ENCODE assay signal across 19 cellular contexts in genomic region chr7:44599222-44599621, GRCh38. TPM values are rescaled to one million over a fixed set of nuclear protein-coding genes. Genes with fewer than 3 reads are reported as not detected.
A peak's percentile ranks its signal among the peaks of the same experiment; 100 is the strongest.
DNase-seq lines count a peak whose midpoint lies in the region; ATAC-seq and TF ChIP-seq lines count a peak whose summit lies in the region.
"Had no signal": no experiment of that assay in that cellular context is flagged by ENCODE, and none has a peak within 500 bp of the region (broad histone marks: within the 10 kb centered on the region; RNA-seq: fewer than 3 reads in every experiment).

No MANE protein-coding gene starts in this region.

- H3K9me3 ChIP-seq in neutrophil (no peaks in the 10 kb centered on the region), upper lobe of right lung (no peaks in the 10 kb centered on the region)
- H3K9me3 ChIP-seq: A549; BLaER1 treated with 17β-estradiol and CSF1 and Interleukin-3, amounts not matched to agents 10 nM and 100 nM; Caco-2 had no signal

- H3K4me1 Mint-ChIP-seq in activated naive CD4-positive, alpha-beta T cell treated with anti-CD3 and anti-CD28 coated beads, Interleukin-2, amount 10 ng/mL, durations not matched to agents 7 days and 5 days: no peaks in the 10 kb centered on the region
- H3K4me1 Mint-ChIP-seq in WTC11: no peaks in the 10 kb centered on the region

- H3K36me3 Mint-ChIP-seq in activated naive CD4-positive, alpha-beta T cell treated with anti-CD3 and anti-CD28 coated beads, Interleukin-2, amount 10 ng/mL, durations not matched to agents 7 days and 5 days: no peaks in the 10 kb centered on the region
- no peaks in the 10 kb centered on the region for H3K36me3 Mint-ChIP-seq in WTC11
- H3K36me3 Mint-ChIP-seq: CD8-positive, alpha-beta T cell had no signal

- H3K27ac Mint-ChIP-seq in activated naive CD4-positive, alpha-beta T cell treated with anti-CD3 and anti-CD28 coated beads, Interleukin-2, amount 10 ng/mL, durations not matched to agents 7 days and 5 days: peak overlapping the region; percentile 47
- no peak overlapping the region for H3K27ac Mint-ChIP-seq in WTC11
- H3K27ac Mint-ChIP-seq: B cell; CD4-positive, alpha-beta T cell; CD8-positive, alpha-beta T cell had no signal

- DNase-seq in activated naive CD4-positive, alpha-beta T cell treated with anti-CD3 and anti-CD28 coated beads, Interleukin-2, amount 10 ng/mL, durations not matched to agents 7 days and 5 days: no peak
- no peak for DNase-seq in activated naive CD4-positive, alpha-beta T cell treated with Interleukin-2 at 50 U/mL for 16 hours
- DNase-seq in WTC11 (ENCODE audit: low spot score): no peak
- DNase-seq in hypothalamus (lab: John Stamatoyannopoulos, UW): no peak
- no peak for DNase-seq in upper lobe of right lung
- DNase-seq: AML-193; Caco-2; Calu3; CD4-positive, alpha-beta T cell; CD8-positive, alpha-beta T cell; DMS79 treated with DMSO at 0.1 percent for 48 hours; GF-D8 had no signal

- CTCF ChIA-PET in activated naive CD4-positive, alpha-beta T cell treated with anti-CD3 and anti-CD28 coated beads, Interleukin-2, amount 10 ng/mL, durations not matched to agents 7 days and 5 days (lab: Charles Lee): interaction anchor here (0.9 kb wide), 1 partner anchor 33 kb away, joined by 3 read pairs; no protein-coding TSS in a partner anchor
- CTCF ChIA-PET in WTC11 (lab: Charles Lee): no interaction called here

- H3K27me3 ChIP-seq in neutrophil: no peaks in the 10 kb centered on the region
- H3K27me3 ChIP-seq in upper lobe of right lung: no peaks in the 10 kb centered on the region
- H3K27me3 ChIP-seq: BLaER1 treated with 17β-estradiol and CSF1 and Interleukin-3, amounts not matched to agents 10 nM and 100 nM had no signal

- H3K4me1 ChIP-seq in neutrophil (ENCODE audit: control insufficient read depth in 1 of 2, insufficient read depth in 1 of 2, low read depth in 1 of 2, low read length in 1 of 2): peaks cover 32 to 34% of the 10 kb centered on the region in 2 experiments
- no peaks in the 10 kb centered on the region for H3K4me1 ChIP-seq in upper lobe of right lung
- H3K4me1 ChIP-seq: A549, Caco-2 had no signal

- no peak for ATAC-seq in WTC11
- ATAC-seq in upper lobe of right lung: no peak
- ATAC-seq: A549; CD8-positive, alpha-beta T cell had no signal

- H3K9me3 Mint-ChIP-seq in activated naive CD4-positive, alpha-beta T cell treated with anti-CD3 and anti-CD28 coated beads, Interleukin-2, amount 10 ng/mL, durations not matched to agents 7 days and 5 days: no peaks in the 10 kb centered on the region
- H3K9me3 Mint-ChIP-seq in WTC11: no peaks in the 10 kb centered on the region
- H3K9me3 Mint-ChIP-seq: CD4-positive, alpha-beta T cell; CD8-positive, alpha-beta T cell had no signal

- POLR2A ChIA-PET in WTC11 (lab: Charles Lee): no interaction called here

- no peak overlapping the region for H3K4me3 Mint-ChIP-seq in activated naive CD4-positive, alpha-beta T cell treated with anti-CD3 and anti-CD28 coated beads, Interleukin-2, amount 10 ng/mL, durations not matched to agents 7 days and 5 days
- H3K4me3 Mint-ChIP-seq in WTC11: no peak overlapping the region
- H3K4me3 Mint-ChIP-seq: B cell; CD4-positive, alpha-beta T cell; CD8-positive, alpha-beta T cell had no signal

- peak overlapping the region; percentile 28 for H3K27ac ChIP-seq in neutrophil
- no peak overlapping the region for H3K27ac ChIP-seq in upper lobe of right lung
- H3K27ac ChIP-seq: 22Rv1; A549; BLaER1 treated with 17β-estradiol and CSF1 and Interleukin-3, amounts not matched to agents 10 nM and 100 nM; C4-2B had no signal

- H3K27me3 Mint-ChIP-seq in activated naive CD4-positive, alpha-beta T cell treated with anti-CD3 and anti-CD28 coated beads, Interleukin-2, amount 10 ng/mL, durations not matched to agents 7 days and 5 days: peaks cover 48% of the 10 kb centered on the region
- H3K27me3 Mint-ChIP-seq in WTC11 (ENCODE audit: low read depth): peaks cover 9% of the 10 kb centered on the region
- H3K27me3 Mint-ChIP-seq: CD4-positive, alpha-beta T cell had no signal

- H3K4me3 ChIP-seq in neutrophil (ENCODE audit: low read depth in 1 of 2, low read length in 1 of 2) (no peak overlapping the region), upper lobe of right lung (no peak overlapping the region)
- H3K4me3 ChIP-seq: A549; BLaER1 treated with 17β-estradiol and CSF1 and Interleukin-3, amounts not matched to agents 10 nM and 100 nM had no signal

- no peak for TF ChIP-seq CTCF in WTC11 (IDR thresholded peaks at IDR 0.05)
- no peak for TF ChIP-seq CTCF in neutrophil (IDR thresholded peaks at IDR 0.05)
- no peak for TF ChIP-seq CTCF in upper lobe of right lung (IDR thresholded peaks at IDR 0.05)

- intact Hi-C loops in upper lobe of right lung (cut with DNase I): no loop called here

- H3K36me3 ChIP-seq in neutrophil: no peaks in the 10 kb centered on the region
- H3K36me3 ChIP-seq in upper lobe of right lung: no peaks in the 10 kb centered on the region
- H3K36me3 ChIP-seq: BLaER1 treated with 17β-estradiol and CSF1 and Interleukin-3, amounts not matched to agents 10 nM and 100 nM had no signal

TF ChIP-seq in WTC11, 78 proteins besides CTCF, POLR2A, EP300 and RAD21:
- TF ChIP-seq MAX (CRISPR knock-in tag; IDR thresholded peaks at IDR 0.05) (no peak), GABPB1 (CRISPR knock-in tag; IDR thresholded peaks at IDR 0.05) (peak; percentile 70), SOX15 (CRISPR knock-in tag; IDR thresholded peaks at IDR 0.05) (no peak), ATF1 (CRISPR knock-in tag; IDR thresholded peaks at IDR 0.05) (no peak), PRDM15 (CRISPR knock-in tag; IDR thresholded peaks at IDR 0.05) (no peak)
- TF ChIP-seq, protein P1, sequence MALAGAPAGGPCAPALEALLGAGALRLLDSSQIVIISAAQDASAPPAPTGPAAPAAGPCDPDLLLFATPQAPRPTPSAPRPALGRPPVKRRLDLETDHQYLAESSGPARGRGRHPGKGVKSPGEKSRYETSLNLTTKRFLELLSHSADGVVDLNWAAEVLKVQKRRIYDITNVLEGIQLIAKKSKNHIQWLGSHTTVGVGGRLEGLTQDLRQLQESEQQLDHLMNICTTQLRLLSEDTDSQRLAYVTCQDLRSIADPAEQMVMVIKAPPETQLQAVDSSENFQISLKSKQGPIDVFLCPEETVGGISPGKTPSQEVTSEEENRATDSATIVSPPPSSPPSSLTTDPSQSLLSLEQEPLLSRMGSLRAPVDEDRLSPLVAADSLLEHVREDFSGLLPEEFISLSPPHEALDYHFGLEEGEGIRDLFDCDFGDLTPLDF (CRISPR knock-in tag; IDR thresholded peaks at IDR 0.05): no peak

RNA-seq across cellular contexts. Expression of gene OGDH, which starts 7.2 kb away (rescaled TPM):
- 79.6 to 90.5 TPM (median 89.7 TPM) in 3 replicates for total RNA-seq in WTC11 (2021)
- 157 TPM for total RNA-seq in upper lobe of right lung

RNA-seq across cellular contexts. Expression of gene TMED4, which starts 17.2 kb away (rescaled TPM):
- total RNA-seq in WTC11 (2021) (58.6 to 61.9 TPM (median 60.9 TPM) in 3 replicates), upper lobe of right lung (78.3 TPM)

RNA-seq across cellular contexts. Expression of gene DDX56, which starts 25.5 kb away (rescaled TPM):
- 69.4 to 83.1 TPM (median 74.5 TPM) in 3 replicates for total RNA-seq in WTC11 (2021)
- 53.5 TPM for total RNA-seq in upper lobe of right lung

RNA-seq across cellular contexts. Expression of gene NPC1L1, which starts 58.1 kb away (rescaled TPM):
- total RNA-seq in WTC11 (2021): 0.15 to 0.18 TPM (median 0.16 TPM) in 3 replicates
- 0.17 TPM for total RNA-seq in upper lobe of right lung
- total RNA-seq: A172, B cell had no signal
